Comparison of ENCODE assay signal across 12 cellular contexts in genomic region chr6:106751501-106752252, GRCh38.
A peak's percentile ranks its signal among the peaks of the same experiment; 100 is the strongest.
DNase-seq lines count a peak whose midpoint lies in the region; ATAC-seq, FAIRE-seq and TF ChIP-seq lines count a peak whose summit lies in the region.
"Had no signal": no experiment of that assay in that cellular context is flagged by ENCODE, and none has a peak within 500 bp of the region (broad histone marks: within the 10 kb centered on the region; RNA-seq: fewer than 3 reads in every experiment).

No MANE protein-coding gene starts in this region.

- H3K4me3 ChIP-seq in small intestine (ENCODE audit: low read depth in 1 of 2, low read length in 2 of 2) (no peak overlapping the region), suprapubic skin (no peak overlapping the region)
- H3K4me3 ChIP-seq: cardiac muscle cell had no signal

- DNase-seq in H54 (ENCODE audit: insufficient read length, low spot score) (peak; percentile 9), NCI-H2196 treated with DMSO at 0.1 percent for 48 hours (lab: John Stamatoyannopoulos, UW; ENCODE audit: unreplicated experiment) (peak; percentile 94), epithelial cell of prostate (ENCODE audit: low read depth, low spot score) (peak; percentile 97), small intestine (peak; percentile 47), cerebellum (ENCODE audit: low spot score) (no peak), suprapubic skin (ENCODE audit: low spot score in 2 of 2) (no peak)
- DNase-seq: MM.1S, OCI-M1 had no signal

- ATAC-seq in GM19467 (IDR thresholded peaks at IDR 0.05; ENCODE audit: unreplicated experiment) = no peak

- H3K27me3 ChIP-seq in small intestine (ENCODE audit: control insufficient read depth in 2 of 2, insufficient read depth in 2 of 2, low read length in 2 of 2) (no peaks in the 10 kb centered on the region), suprapubic skin (no peaks in the 10 kb centered on the region)
- H3K27me3 ChIP-seq: cardiac muscle cell had no signal

- H3K27ac ChIP-seq in epithelial cell of prostate = peak overlapping the region; percentile 76
- no peak overlapping the region for H3K27ac ChIP-seq in small intestine (ENCODE audit: low read depth in 1 of 2, low read length in 1 of 2)
- no peak overlapping the region for H3K27ac ChIP-seq in suprapubic skin
- H3K27ac ChIP-seq: cardiac muscle cell, VCaP had no signal

- FAIRE-seq in H54 (lab: Jason Lieb, UNC) (no peak), small intestine (lab: Jason Lieb, UNC) (no peak)
- FAIRE-seq: G401.6 had no signal

- no peak for TF ChIP-seq POLR2A in H54 (IDR thresholded peaks at IDR 0.05; ENCODE audit: low read depth, low read length)
- no peak for TF ChIP-seq POLR2A in suprapubic skin (IDR thresholded peaks at IDR 0.05)

- H3K36me3 ChIP-seq in small intestine (ENCODE audit: control insufficient read depth in 2 of 2, insufficient read depth in 2 of 2, low read length in 2 of 2) (no peaks in the 10 kb centered on the region), suprapubic skin (no peaks in the 10 kb centered on the region)
- H3K36me3 ChIP-seq: cardiac muscle cell had no signal

- WGBS in small intestine, 3 donors = 50 to 70% (median 57%) methylated on average over 6 of the region's 6 CpGs
- 72% methylated on average over 6 of the region's 6 CpGs for WGBS in suprapubic skin

- H3K9me3 ChIP-seq in small intestine (ENCODE audit: control insufficient read depth, low read depth) = no peaks in the 10 kb centered on the region
- no peaks in the 10 kb centered on the region for H3K9me3 ChIP-seq in suprapubic skin

- no peak for TF ChIP-seq EP300 in suprapubic skin (IDR thresholded peaks at IDR 0.05)

- no peak for TF ChIP-seq CTCF in suprapubic skin (IDR thresholded peaks at IDR 0.05)

- no peaks in the 10 kb centered on the region for H3K4me1 ChIP-seq in small intestine (ENCODE audit: control insufficient read depth in 2 of 2, insufficient read depth in 1 of 2, low read depth in 1 of 2, low read length in 1 of 2)
- no peaks in the 10 kb centered on the region for H3K4me1 ChIP-seq in suprapubic skin

Comparison
In these comparisons a context has a peak if more than half of its experiments do, and no peak if none do; other contexts are left out.
1. DNase-seq: peak in H54 (single experiment), NCI-H2196 treated with DMSO at 0.1 percent for 48 hours (single experiment), epithelial cell of prostate (single experiment) and small intestine (single experiment); none in cerebellum (single experiment) and suprapubic skin (0 of 2).